ENCODE assay signal across 8 cellular contexts in genomic region chr10:13788701-13789447, GRCh38.
A peak's percentile ranks its signal among the peaks of the same experiment; 100 is the strongest.
DNase-seq lines count a peak whose midpoint lies in the region; ATAC-seq, FAIRE-seq and TF ChIP-seq lines count a peak whose summit lies in the region.

No MANE protein-coding gene starts in this region.

- 76 to 86% methylated on average over 9 of the region's 9 CpGs for WGBS in testis, 2 donors

- intact Hi-C loops in posterior vena cava (cut with DNase I) = loop anchor here (5.0 to 10.0 kb wide), 3 partner anchors 103 to 306 kb away; no protein-coding TSS in a partner anchor
- intact Hi-C loops in testis (cut with DNase I; ENCODE audit: low total_unique reads) = loop anchor here (5.0 kb wide), 1 partner anchor 303 kb away; no protein-coding TSS in a partner anchor

- H3K27me3 ChIP-seq in SU-DHL-6 (ENCODE audit: low read length) = no peaks in the 10 kb centered on the region
- H3K27me3 ChIP-seq in testis = no peaks in the 10 kb centered on the region

- no peak for FAIRE-seq in urothelium cell line (lab: Jason Lieb, UNC)

- H3K36me3 ChIP-seq in SU-DHL-6 (ENCODE audit: low read length) (no peaks in the 10 kb centered on the region), testis (ENCODE audit: low read depth, missing control alignments) (no peaks in the 10 kb centered on the region)

- no peaks in the 10 kb centered on the region for H4K20me1 ChIP-seq in SU-DHL-6 (ENCODE audit: low read depth, low read length)

- no peak for ATAC-seq in HG02973 (IDR thresholded peaks at IDR 0.05; ENCODE audit: unreplicated experiment)

- peaks cover 3% of the 10 kb centered on the region for H3K4me1 ChIP-seq in testis

- H3K9ac ChIP-seq in SU-DHL-6 (ENCODE audit: low read length) = peak overlapping the region; percentile 16; the same call in 1 of the 2 replicates

- no peaks in the 10 kb centered on the region for H3F3A ChIP-seq in SU-DHL-6 (ENCODE audit: insufficient read depth)

- H3K4me3 ChIP-seq in SU-DHL-6 (ENCODE audit: insufficient read depth, low read length, poor library complexity, severe bottlenecking) = no peak overlapping the region
- no peak overlapping the region for H3K4me3 ChIP-seq in testis

- no peak for TF ChIP-seq POLR2A in testis (IDR thresholded peaks at IDR 0.05)

- no peaks in the 10 kb centered on the region for H3K79me2 ChIP-seq in SU-DHL-6 (ENCODE audit: insufficient read depth, low read length)

- peak overlapping the region; percentile 46 for H2AFZ ChIP-seq in SU-DHL-6 (ENCODE audit: low read depth, low read length, severe bottlenecking)

- peak overlapping the region; percentile 14 for H3K4me2 ChIP-seq in SU-DHL-6 (ENCODE audit: low read depth, low read length, poor library complexity, severe bottlenecking)

- peak; percentile 53 for DNase-seq in Daoy (ENCODE audit: low read depth)
- DNase-seq in glomerular visceral epithelial cell (ENCODE audit: extremely low spot score) = peak; percentile 58
- DNase-seq in posterior vena cava (ENCODE audit: low spot score) = peak; percentile 87
- DNase-seq in testis = no peak
- no peak for DNase-seq in SW 1271 (lab: John Stamatoyannopoulos, UW)
- DNase-seq in urothelium cell line (ENCODE audit: low spot score) = no peak

- H3K27ac ChIP-seq in SU-DHL-6 (ENCODE audit: low read depth, low read length) (peak overlapping the region; percentile 15; the same call in 1 of the 2 replicates), testis (no peak overlapping the region)

- H3K9me3 ChIP-seq in SU-DHL-6 (ENCODE audit: insufficient read depth, low read length) = no peaks in the 10 kb centered on the region
- no peaks in the 10 kb centered on the region for H3K9me3 ChIP-seq in testis

- no peak for TF ChIP-seq CTCF in SU-DHL-6 (IDR thresholded peaks at IDR 0.05; ENCODE audit: insufficient read depth, low read length, poor library complexity, severe bottlenecking)
- no peak for TF ChIP-seq CTCF in testis (IDR thresholded peaks at IDR 0.05)

- no peaks in the 10 kb centered on the region for H3K9me2 ChIP-seq in SU-DHL-6 (replicated peaks; ENCODE audit: insufficient read depth, low read length)

Comparison
In these comparisons a context has a peak if more than half of its experiments do, and no peak if none do; other contexts are left out.
1. DNase-seq: peak in Daoy (single experiment), glomerular visceral epithelial cell (single experiment) and posterior vena cava (single experiment); none in testis (single experiment), SW 1271 (0 of 2) and urothelium cell line (single experiment).